In genomic region chr15:43329960-43330779, GRCh38 we compare ENCODE assay signal across 8 cellular contexts.
DNase-seq lines count a peak whose midpoint lies in the region; ATAC-seq lines count a peak whose summit lies in the region.

A gene with protein sequence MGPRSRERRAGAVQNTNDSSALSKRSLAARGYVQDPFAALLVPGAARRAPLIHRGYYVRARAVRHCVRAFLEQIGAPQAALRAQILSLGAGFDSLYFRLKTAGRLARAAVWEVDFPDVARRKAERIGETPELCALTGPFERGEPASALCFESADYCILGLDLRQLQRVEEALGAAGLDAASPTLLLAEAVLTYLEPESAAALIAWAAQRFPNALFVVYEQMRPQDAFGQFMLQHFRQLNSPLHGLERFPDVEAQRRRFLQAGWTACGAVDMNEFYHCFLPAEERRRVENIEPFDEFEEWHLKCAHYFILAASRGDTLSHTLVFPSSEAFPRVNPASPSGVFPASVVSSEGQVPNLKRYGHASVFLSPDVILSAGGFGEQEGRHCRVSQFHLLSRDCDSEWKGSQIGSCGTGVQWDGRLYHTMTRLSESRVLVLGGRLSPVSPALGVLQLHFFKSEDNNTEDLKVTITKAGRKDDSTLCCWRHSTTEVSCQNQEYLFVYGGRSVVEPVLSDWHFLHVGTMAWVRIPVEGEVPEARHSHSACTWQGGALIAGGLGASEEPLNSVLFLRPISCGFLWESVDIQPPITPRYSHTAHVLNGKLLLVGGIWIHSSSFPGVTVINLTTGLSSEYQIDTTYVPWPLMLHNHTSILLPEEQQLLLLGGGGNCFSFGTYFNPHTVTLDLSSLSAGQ (minus strand): TSS chr15:43330573. CDS start chr15:43330489, 84 bp downstream.

- peak; percentile 79 for ATAC-seq in HG03442 (IDR thresholded peaks at IDR 0.05; ENCODE audit: unreplicated experiment)

- DNase-seq in Ammon's horn (ENCODE audit: low spot score) (peak; percentile 97), GM19238 (ENCODE audit: insufficient read length, low spot score) (peak; percentile 77), NCI-H526 (lab: John Stamatoyannopoulos, UW) (peak; percentile 88 to 94), kidney tubule cell (ENCODE audit: low spot score) (peak; percentile 96)
- peak; percentile 92 for DNase-seq in activated CD4-positive, alpha-beta T cell treated with anti-CD3 and anti-CD28 coated beads for 48 hours
- peak; percentile 70 to 71 for DNase-seq in stimulated activated CD4-positive, alpha-beta T cell treated with anti-CD3 and anti-CD28 coated beads, Interleukin-1b, Interleukin-23, amount 100 ng/mL, for 1 hour (ENCODE audit: low read depth in 2 of 2)

- H3K27ac ChIP-seq in cingulate gyrus (ENCODE audit: low read depth, low read length), result peak within 1 kb of the TSS; percentile 81

Comparison
In these comparisons a context has a peak if more than half of its experiments do, and no peak if none do; other contexts are left out.
1. Peak in every context shown above with its lines: DNase-seq, ATAC-seq and H3K27ac ChIP-seq.